Comparison of ENCODE assay signal across 12 cellular contexts in genomic region chr6:142416179-142416578, GRCh38.
DNase-seq lines count a peak whose midpoint lies in the region; TF ChIP-seq lines count a peak whose summit lies in the region.
"Had no signal": no experiment of that assay in that cellular context is flagged by ENCODE, and none has a peak within 500 bp of the region (broad histone marks: within the 10 kb centered on the region; RNA-seq: fewer than 3 reads in every experiment).

No MANE protein-coding gene starts in this region.

- in situ Hi-C loops in ACHN (cut with HindIII; ENCODE audit: low pct_ligation_motif_present, low pct_unique_long_range_greater_than_20kb, low sequenced_read_pairs), result no loop called here

- no peaks in the 10 kb centered on the region for H3K36me3 ChIP-seq in kidney epithelial cell (ENCODE audit: control insufficient read depth, insufficient read depth, low read length)
- H3K36me3 ChIP-seq: prostate gland had no signal

- H3K4me1 Mint-ChIP-seq in HFFc6 (ENCODE audit: low read depth), result peaks cover 77% of the 10 kb centered on the region
- H3K4me1 Mint-ChIP-seq in activated naive CD4-positive, alpha-beta T cell treated with anti-CD3 and anti-CD28 coated beads, Interleukin-2, amount 10 ng/mL, durations not matched to agents 7 days and 5 days, result no peaks in the 10 kb centered on the region
- H3K4me1 Mint-ChIP-seq: CD4-positive, alpha-beta memory T cell had no signal

- peaks cover 42% of the 10 kb centered on the region for H3K36me3 Mint-ChIP-seq in HFFc6 (ENCODE audit: low read depth)
- H3K36me3 Mint-ChIP-seq in activated naive CD4-positive, alpha-beta T cell treated with anti-CD3 and anti-CD28 coated beads, Interleukin-2, amount 10 ng/mL, durations not matched to agents 7 days and 5 days, result no peaks in the 10 kb centered on the region
- H3K36me3 Mint-ChIP-seq: CD4-positive, alpha-beta memory T cell had no signal

- no peaks in the 10 kb centered on the region; the same call in 1 of the 2 replicates for H3K27me3 Mint-ChIP-seq in HFFc6 (ENCODE audit: insufficient read depth)
- peaks cover 5% of the 10 kb centered on the region for H3K27me3 Mint-ChIP-seq in activated naive CD4-positive, alpha-beta T cell treated with anti-CD3 and anti-CD28 coated beads, Interleukin-2, amount 10 ng/mL, durations not matched to agents 7 days and 5 days

- no peak for TF ChIP-seq CTCF in HFFc6 (IDR thresholded peaks at IDR 0.05)
- no peak for TF ChIP-seq CTCF in kidney epithelial cell (IDR thresholded peaks at IDR 0.05; ENCODE audit: insufficient read depth, low read length, poor library complexity, severe bottlenecking)

- H3K9me3 Mint-ChIP-seq in HFFc6, result no peaks in the 10 kb centered on the region
- H3K9me3 Mint-ChIP-seq in activated naive CD4-positive, alpha-beta T cell treated with anti-CD3 and anti-CD28 coated beads, Interleukin-2, amount 10 ng/mL, durations not matched to agents 7 days and 5 days, result no peaks in the 10 kb centered on the region
- H3K9me3 Mint-ChIP-seq: CD4-positive, alpha-beta memory T cell had no signal

- H3K4me3 ChIP-seq in kidney epithelial cell (ENCODE audit: low read depth, low read length), result no peak overlapping the region
- H3K4me3 ChIP-seq: prostate gland, SK-N-MC had no signal

- H3K27ac Mint-ChIP-seq in HFFc6, result peak overlapping the region; percentile 86
- H3K27ac Mint-ChIP-seq in activated naive CD4-positive, alpha-beta T cell treated with anti-CD3 and anti-CD28 coated beads, Interleukin-2, amount 10 ng/mL, durations not matched to agents 7 days and 5 days, result no peak overlapping the region

- CTCF ChIA-PET in activated naive CD4-positive, alpha-beta T cell treated with anti-CD3 and anti-CD28 coated beads, Interleukin-2, amount 10 ng/mL, durations not matched to agents 7 days and 5 days (lab: Charles Lee), result no interaction called here

- H3K4me3 Mint-ChIP-seq in HFFc6, result peak overlapping the region; percentile 59
- H3K4me3 Mint-ChIP-seq in activated naive CD4-positive, alpha-beta T cell treated with anti-CD3 and anti-CD28 coated beads, Interleukin-2, amount 10 ng/mL, durations not matched to agents 7 days and 5 days, result no peak overlapping the region
- H3K4me3 Mint-ChIP-seq: CD4-positive, alpha-beta memory T cell had no signal

- DNase-seq in ACHN (peak; percentile 63), HFFc6 (peak; percentile 92), astrocyte of the hippocampus (ENCODE audit: low read depth, low spot score) (peak; percentile 91), kidney epithelial cell (ENCODE audit: low read depth) (peak; percentile 78), NCI-H526 treated with DMSO at 0.1 percent for 48 hours (lab: John Stamatoyannopoulos, UW) (no peak), SHP77 (lab: John Stamatoyannopoulos, UW) (no peak)
- no peak for DNase-seq in activated naive CD4-positive, alpha-beta T cell treated with anti-CD3 and anti-CD28 coated beads, Interleukin-2, amount 10 ng/mL, durations not matched to agents 7 days and 5 days
- no peak for DNase-seq in activated CD4-positive, alpha-beta T cell treated with anti-CD3 and anti-CD28 coated beads for 48 hours
- DNase-seq: CD4-positive, alpha-beta memory T cell; cerebellar nuclear complex had no signal

- no peaks in the 10 kb centered on the region for H3K27me3 ChIP-seq in kidney epithelial cell (ENCODE audit: control insufficient read depth, insufficient read depth, low read length)

Comparison
In these comparisons a context has a peak if more than half of its experiments do, and no peak if none do; other contexts are left out.
1. DNase-seq: peak in ACHN (single experiment), HFFc6 (single experiment), astrocyte of the hippocampus (single experiment) and kidney epithelial cell (single experiment); none in NCI-H526 treated with DMSO at 0.1 percent for 48 hours (single experiment), activated naive CD4-positive, alpha-beta T cell treated with anti-CD3 and anti-CD28 coated beads, Interleukin-2, amount 10 ng/mL, durations not matched to agents 7 days and 5 days (single experiment), SHP77 (0 of 2) and activated CD4-positive, alpha-beta T cell treated with anti-CD3 and anti-CD28 coated beads for 48 hours (single experiment).